Comparison of ENCODE assay signal across 1 cellular context in the genomic region with DNA sequence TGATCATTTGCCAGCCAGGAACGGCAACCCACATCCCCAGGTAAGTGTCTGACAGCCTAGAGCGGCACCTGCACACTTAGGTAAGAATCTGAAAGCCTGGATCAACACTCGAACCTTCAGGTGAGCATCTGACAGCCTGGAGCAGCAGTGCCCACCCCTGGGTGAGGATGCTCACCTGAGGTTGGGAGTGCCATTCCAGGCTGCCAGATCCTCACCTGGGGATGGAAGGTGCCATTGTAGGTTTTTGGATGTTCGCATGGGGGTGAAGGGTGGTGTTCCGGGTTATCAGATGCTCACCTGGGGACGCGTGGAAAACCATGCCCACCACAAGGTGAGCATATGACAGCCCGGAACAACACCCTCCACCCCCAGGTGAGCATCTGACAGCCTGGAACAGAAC. TPM values are rescaled to one million over a fixed set of nuclear protein-coding genes. Genes with fewer than 3 reads are reported as not detected.
"Had no signal": no experiment of that assay in that cellular context is flagged by ENCODE, and none has a peak within 500 bp of the region (broad histone marks: within the 10 kb centered on the region; RNA-seq: fewer than 3 reads in every experiment).

No MANE protein-coding gene starts in this region.

RNA-seq across cellular contexts. Expression of a gene that starts 33.4 kb away (rescaled TPM):
- total RNA-seq: gastrocnemius medialis had no signal
